ENCODE assay signal across 24 cellular contexts in genomic region chr6:168848797-168849196, GRCh38.
DNase-seq lines count a peak whose midpoint lies in the region; ATAC-seq and TF ChIP-seq lines count a peak whose summit lies in the region.
"Had no signal": no experiment of that assay in that cellular context is flagged by ENCODE, and none has a peak within 500 bp of the region (broad histone marks: within the 10 kb centered on the region; RNA-seq: fewer than 3 reads in every experiment).

No MANE protein-coding gene starts in this region.

- peak overlapping the region in 10 of 11 experiments; percentile 3 to 54 (median 32); a peak in 9 of 22 replicates for H3K4me2 ChIP-seq in BLaER1 treated with 17β-estradiol and CSF1 and Interleukin-3, amounts not matched to agents 10 nM and 100 nM

- ATAC-seq in natural killer cell (no peak), GM19351 (IDR thresholded peaks at IDR 0.05; ENCODE audit: unreplicated experiment) (no peak), HG02852 (IDR thresholded peaks at IDR 0.05; ENCODE audit: unreplicated experiment) (no peak)
- ATAC-seq in natural killer cell treated with Interleukin-12 subunit alpha and Interleukin-12 subunit beta and Interleukin-15 and Interleukin-18, amount 100 ng/mL, for 72 hours: no peak
- ATAC-seq: GM12878 had no signal

- no peaks in the 10 kb centered on the region for H3K27me3 ChIP-seq in BLaER1 treated with 17β-estradiol and CSF1 and Interleukin-3, amounts not matched to agents 10 nM and 100 nM
- H3K27me3 ChIP-seq: BE2C had no signal

- H3K9me3 Mint-ChIP-seq in natural killer cell: no peaks in the 10 kb centered on the region
- no peaks in the 10 kb centered on the region for H3K9me3 Mint-ChIP-seq in natural killer cell treated with Interleukin-12 subunit alpha and Interleukin-12 subunit beta and Interleukin-15 and Interleukin-18, amount 100 ng/mL, for 72 hours
- H3K9me3 Mint-ChIP-seq in nephron: no peaks in the 10 kb centered on the region
- H3K9me3 Mint-ChIP-seq: CD4-positive, alpha-beta memory T cell had no signal

- H3K36me3 ChIP-seq in BLaER1 treated with 17β-estradiol and CSF1 and Interleukin-3, amounts not matched to agents 10 nM and 100 nM: no peaks in the 10 kb centered on the region
- H3K36me3 ChIP-seq: BE2C had no signal

- H3K9me3 ChIP-seq in BLaER1 treated with 17β-estradiol and CSF1 and Interleukin-3, amounts not matched to agents 10 nM and 100 nM (replicated peaks in 1 of 11): no peaks in the 10 kb centered on the region
- H3K9me3 ChIP-seq: BE2C had no signal

- H3K27ac Mint-ChIP-seq in natural killer cell (peak overlapping the region; percentile 84 to 85), nephron (peak overlapping the region; percentile 22 to 53 (median 51))
- H3K27ac Mint-ChIP-seq in natural killer cell treated with Interleukin-12 subunit alpha and Interleukin-12 subunit beta and Interleukin-15 and Interleukin-18, amount 100 ng/mL, for 72 hours: no peak overlapping the region
- H3K27ac Mint-ChIP-seq: CD14-positive monocyte; CD4-positive, alpha-beta memory T cell; CD4-positive, CD25-positive, alpha-beta regulatory T cell had no signal

- no peak overlapping the region for H3K4me3 ChIP-seq in BLaER1 treated with 17β-estradiol and CSF1 and Interleukin-3, amounts not matched to agents 10 nM and 100 nM
- H3K4me3 ChIP-seq: GM12878 had no signal

- no peak overlapping the region for H3K9ac ChIP-seq in BLaER1 treated with 17β-estradiol and CSF1 and Interleukin-3, amounts not matched to agents 10 nM and 100 nM

- H3K4me3 Mint-ChIP-seq in natural killer cell (peak overlapping the region; percentile 61), nephron (no peak overlapping the region)
- H3K4me3 Mint-ChIP-seq in natural killer cell treated with Interleukin-12 subunit alpha and Interleukin-12 subunit beta and Interleukin-15 and Interleukin-18, amount 100 ng/mL, for 72 hours: no peak overlapping the region
- H3K4me3 Mint-ChIP-seq: CD4-positive, CD25-positive, alpha-beta regulatory T cell had no signal

- no peak overlapping the region; a peak in 1 of 22 replicates for H3K27ac ChIP-seq in BLaER1 treated with 17β-estradiol and CSF1 and Interleukin-3, amounts not matched to agents 10 nM and 100 nM

- H4K20me1 ChIP-seq in BLaER1 treated with 17β-estradiol and CSF1 and Interleukin-3, amounts not matched to agents 10 nM and 100 nM: no peaks in the 10 kb centered on the region

- H3K4me1 Mint-ChIP-seq in natural killer cell (peaks cover 26 to 32% of the 10 kb centered on the region in 2 donors), nephron (peaks cover 23% of the 10 kb centered on the region)
- peaks cover 4 to 19% of the 10 kb centered on the region in 2 donors for H3K4me1 Mint-ChIP-seq in natural killer cell treated with Interleukin-12 subunit alpha and Interleukin-12 subunit beta and Interleukin-15 and Interleukin-18, amount 100 ng/mL, for 72 hours (ENCODE audit: low read depth in 2 of 2)

- H3K36me3 Mint-ChIP-seq in natural killer cell: no peaks in the 10 kb centered on the region
- H3K36me3 Mint-ChIP-seq in natural killer cell treated with Interleukin-12 subunit alpha and Interleukin-12 subunit beta and Interleukin-15 and Interleukin-18, amount 100 ng/mL, for 72 hours: peaks cover 5% of the 10 kb centered on the region
- no peaks in the 10 kb centered on the region for H3K36me3 Mint-ChIP-seq in nephron (ENCODE audit: low read depth)
- H3K36me3 Mint-ChIP-seq: CD14-positive monocyte; CD4-positive, alpha-beta memory T cell; CD4-positive, CD25-positive, alpha-beta regulatory T cell; CD8-positive, alpha-beta memory T cell had no signal

- intact Hi-C loops in natural killer cell (cut with micrococcal nuclease): no loop called here

- peaks cover 8 to 26% (median 13%) of the 10 kb centered on the region in 10 experiments for H3K4me1 ChIP-seq in BLaER1 treated with 17β-estradiol and CSF1 and Interleukin-3, amounts not matched to agents 10 nM and 100 nM
- H3K4me1 ChIP-seq: BE2C had no signal

- TF ChIP-seq CTCF in natural killer cell (IDR thresholded peaks at IDR 0.05): no peak
- no peak for TF ChIP-seq CTCF in nephron (IDR thresholded peaks at IDR 0.05; ENCODE audit: unreplicated experiment in 3 of 3)

- H3K27me3 Mint-ChIP-seq in natural killer cell (ENCODE audit: low read depth in 2 of 2): no peaks in the 10 kb centered on the region
- no peaks in the 10 kb centered on the region for H3K27me3 Mint-ChIP-seq in natural killer cell treated with Interleukin-12 subunit alpha and Interleukin-12 subunit beta and Interleukin-15 and Interleukin-18, amount 100 ng/mL, for 72 hours
- H3K27me3 Mint-ChIP-seq in nephron (ENCODE audit: low read depth): peaks cover 19% of the 10 kb centered on the region
- H3K27me3 Mint-ChIP-seq: CD4-positive, alpha-beta memory T cell; CD4-positive, CD25-positive, alpha-beta regulatory T cell had no signal

- DNase-seq in natural killer cell (no peak), NCI-H128 (lab: John Stamatoyannopoulos, UW; ENCODE audit: unreplicated experiment) (no peak)
- DNase-seq in natural killer cell treated with Interleukin-12 subunit alpha and Interleukin-12 subunit beta and Interleukin-15 and Interleukin-18, amount 100 ng/mL, for 72 hours (ENCODE audit: low spot score): no peak
- DNase-seq: 8988T; ACHN; BE2C; C1 segment of cervical spinal cord; CD4-positive, alpha-beta memory T cell; CD4-positive, CD25-positive, alpha-beta regulatory T cell; CD8-positive, alpha-beta memory T cell; COR-L47; DMS 273 treated with DMSO at 0.1 percent for 48 hours; DMS153; DMS53; DMS79; DND-41; EL; GDM1 had no signal

Comparison
In these comparisons a context has a peak if more than half of its experiments do, and no peak if none do; other contexts are left out.
1. H3K27ac Mint-ChIP-seq: peak in natural killer cell (2 of 2) and nephron (3 of 3); none in natural killer cell treated with Interleukin-12 subunit alpha and Interleukin-12 subunit beta and Interleukin-15 and Interleukin-18, amount 100 ng/mL, for 72 hours (0 of 2).